Comparison of ENCODE assay signal across 6 cellular contexts in the genomic region with DNA sequence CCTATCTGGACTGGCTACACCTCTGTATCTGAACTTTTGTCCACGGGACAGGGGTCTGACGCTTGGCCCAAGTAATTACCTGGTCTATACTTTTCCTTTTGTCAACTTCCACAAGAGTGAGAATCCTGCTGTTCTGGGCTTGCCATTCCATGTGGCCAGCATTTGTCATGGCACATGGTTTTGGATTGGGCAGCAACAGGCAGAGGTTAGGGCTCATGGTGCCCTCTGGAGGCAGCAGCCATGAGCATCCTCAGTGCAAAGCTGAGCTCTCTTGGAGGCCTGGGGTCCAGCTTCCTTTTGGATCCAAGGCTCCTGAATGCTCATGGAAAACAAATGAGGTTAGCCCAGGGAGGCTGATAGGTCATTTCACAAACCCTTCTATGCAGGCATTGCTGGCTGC. TPM values are rescaled to one million over a fixed set of nuclear protein-coding genes. Genes with fewer than 3 reads are reported as not detected.
A peak's percentile ranks its signal among the peaks of the same experiment; 100 is the strongest.
DNase-seq lines count a peak whose midpoint lies in the region; ATAC-seq, FAIRE-seq and TF ChIP-seq lines count a peak whose summit lies in the region.

No MANE protein-coding gene starts in this region.

- H3K27ac ChIP-seq in AG04450 (ENCODE audit: low read depth, low read length) (no peak overlapping the region), H1 (ENCODE audit: low read depth, low read length) (no peak overlapping the region)

- WGBS in H1 (ENCODE audit: extremely low coverage in 1 of 2, insufficient coverage in 1 of 2, insufficient read length in 1 of 2, insufficient replicate concordance in 2 of 2, low coverage in 1 of 2, low lambda C conversion rate in 2 of 2, missing lambda C conversion rate in 1 of 2), 2 experiments, result 94% methylated on average over 2 of the region's 2 CpGs; no CpG with 5 or more reads in 1 of the 2 experiments

- peaks cover 21 to 40% of the 10 kb centered on the region in 2 experiments for H4K20me1 ChIP-seq in H1 (replicated peaks in 1 of 2; ENCODE audit: control insufficient read depth in 1 of 2, insufficient read depth in 2 of 2, low read length in 2 of 2)

- peaks cover 0 to 4% (median 0%) of the 10 kb centered on the region in 4 experiments; a peak in 2 of 7 replicates for H3K4me1 ChIP-seq in H1 (replicated peaks in 1 of 4; ENCODE audit: control insufficient read depth in 3 of 4, insufficient read depth in 4 of 4, low read length in 3 of 4)

- peaks cover 14 to 54% (median 26%) of the 10 kb centered on the region in 4 experiments for H3K36me3 ChIP-seq in H1 (ENCODE audit: control insufficient read depth in 2 of 4, insufficient read depth in 4 of 4, low read length in 3 of 4)

- H2BK15ac ChIP-seq in H1 (ENCODE audit: low read length), result no peak overlapping the region

- H2AK5ac ChIP-seq in H1 (ENCODE audit: low read depth, low read length), result no peak overlapping the region

- H3K23ac ChIP-seq in H1 (ENCODE audit: insufficient read length), result no peak overlapping the region

- H3K79me1 ChIP-seq in H1 (ENCODE audit: low read depth, low read length), result peaks cover 33% of the 10 kb centered on the region

- peak; percentile 80 to 82 for TF ChIP-seq RAD21 in H1 (IDR thresholded peaks at IDR 0.05 in 1 of 2, conservative IDR thresholded peaks at IDR 0.05 in 1 of 2; ENCODE audit: low read depth in 2 of 2, low read length in 2 of 2)

- H3K18ac ChIP-seq in H1 (ENCODE audit: extremely low read depth, low read length), result no peak overlapping the region

- H3K4me3 ChIP-seq in AG04450 (ENCODE audit: low read depth, low read length) (no peak overlapping the region), H1 (ENCODE audit: extremely low read depth in 1 of 4, insufficient read depth in 2 of 4, low read depth in 3 of 4, low read length in 4 of 4) (no peak overlapping the region)

- H3K27me3 ChIP-seq in AG04450 (ENCODE audit: control insufficient read depth, insufficient read depth, low read length) (no peaks in the 10 kb centered on the region), H1 (replicated peaks in 1 of 4; ENCODE audit: control insufficient read depth in 3 of 4, extremely low read depth in 1 of 4, insufficient read depth in 3 of 4, low read length in 3 of 4) (no peaks in the 10 kb centered on the region)

- H3K14ac ChIP-seq in H1 (ENCODE audit: insufficient read length), result no peak overlapping the region

- no peak overlapping the region for H4K91ac ChIP-seq in H1 (replicated peaks; ENCODE audit: insufficient read length, low read length)

- no peak overlapping the region for H2BK5ac ChIP-seq in H1 (ENCODE audit: low read depth, low read length)

- TF ChIP-seq POLR2A in H1 (IDR thresholded peaks at IDR 0.05; ENCODE audit: control extremely low read depth in 1 of 2, low read depth in 2 of 2, low read length in 2 of 2), result no peak

- TF ChIP-seq CTCF in AG04450 (IDR thresholded peaks at IDR 0.05; ENCODE audit: low read depth, low read length) (peak; percentile 44), H1 (IDR thresholded peaks at IDR 0.05; ENCODE audit: control extremely low read depth in 1 of 3, insufficient read depth in 1 of 3, low read depth in 1 of 3, low read length in 3 of 3) (peak; percentile 76 to 83 (median 79))

- H3K4ac ChIP-seq in H1 (replicated peaks; ENCODE audit: insufficient read length, low read depth, low read length), result no peak overlapping the region

- H2BK20ac ChIP-seq in H1 (ENCODE audit: low read length), result no peak overlapping the region

- peaks cover 8 to 38% of the 10 kb centered on the region in 2 experiments for H3K79me2 ChIP-seq in H1 (ENCODE audit: control insufficient read depth in 1 of 2, insufficient read depth in 2 of 2, low read length in 2 of 2)

- DNase-seq in AG04450 (ENCODE audit: low read depth, low spot score) (no peak), HTR-8/SVneo (ENCODE audit: insufficient read length, low spot score) (peak; percentile 53), H1 (ENCODE audit: low read depth in 1 of 2, low spot score in 2 of 2) (no peak), NCI-H2196 (lab: John Stamatoyannopoulos, UW; ENCODE audit: unreplicated experiment) (no peak)

- CTCF ChIA-PET in AG04450 (lab: Charles Lee) (interaction anchor here (0.6 to 1.0 kb wide), 3 partner anchors 14 to 193 kb away, joined by 3 to 5 read pairs (median 3); no protein-coding TSS in a partner anchor), H1 (lab: Charles Lee; ENCODE audit: partially characterized antibody) (interaction anchor here (0.8 to 12.2 kb wide), 17 partner anchors 11 to 192 kb away, joined by 3 to 123 read pairs (median 6); partner anchors contain the start of genes CENPT and NUTF2)

- no peak overlapping the region for H2AFZ ChIP-seq in H1 (ENCODE audit: low read length)

- H3K9me3 ChIP-seq in AG04450 (ENCODE audit: control insufficient read depth, insufficient read depth, low read length) (no peaks in the 10 kb centered on the region), H1 (ENCODE audit: insufficient read depth in 2 of 2, low read depth in 1 of 2, low read length in 1 of 2) (no peaks in the 10 kb centered on the region)

- no peak for FAIRE-seq in HTR-8/SVneo (lab: Jason Lieb, UNC)
- FAIRE-seq in H1 (lab: Jason Lieb, UNC), result no peak

- no peaks in the 10 kb centered on the region for H3K23me2 ChIP-seq in H1 (ENCODE audit: low read depth, low read length)

- no peak overlapping the region for H2BK120ac ChIP-seq in H1 (replicated peaks; ENCODE audit: low read depth, low read length)

- H3K56ac ChIP-seq in H1 (replicated peaks; ENCODE audit: insufficient read length, low read depth, low read length), result no peak overlapping the region

- POLR2A ChIA-PET in AG04450 (lab: Yijun Ruan, JAX), result interaction anchor here (0.6 to 1.0 kb wide), 2 partner anchors 21 to 49 kb away, joined by 4 to 6 read pairs; no protein-coding TSS in a partner anchor
- POLR2A ChIA-PET in H1 (lab: Charles Lee; ENCODE audit: partially characterized antibody), result interaction anchor here (0.6 to 7.0 kb wide), 2 partner anchors 17 to 49 kb away, joined by 3 to 100 read pairs; partner anchors contain the start of genes CENPT and NUTF2

- no peak overlapping the region for H3K9ac ChIP-seq in H1 (replicated peaks in 1 of 4; ENCODE audit: extremely low read depth in 1 of 4, low read depth in 3 of 4, low read length in 3 of 4)

- no peak for TF ChIP-seq EP300 in H1 (IDR thresholded peaks at IDR 0.05; ENCODE audit: borderline replicate concordance in 1 of 2, low read depth in 2 of 2, low read length in 2 of 2)

- ATAC-seq in GM18867 (IDR thresholded peaks at IDR 0.05; ENCODE audit: unreplicated experiment) (no peak), HG02759 (IDR thresholded peaks at IDR 0.05; ENCODE audit: unreplicated experiment) (no peak)

- H4K5ac ChIP-seq in H1 (ENCODE audit: insufficient read length, low read depth, low read length), result no peak overlapping the region

- no peak overlapping the region for H4K8ac ChIP-seq in H1 (ENCODE audit: extremely low read depth, insufficient read depth, low read length)

- no peak overlapping the region for H2BK12ac ChIP-seq in H1 (ENCODE audit: low read depth, low read length)

- no peak overlapping the region for H3K4me2 ChIP-seq in H1 (ENCODE audit: insufficient read depth in 1 of 2, low read depth in 2 of 2, low read length in 2 of 2)

RNA-seq across cellular contexts. Expression of gene EDC4, which starts 7.5 kb away (rescaled TPM):
- polyA plus RNA-seq in AG04450 (2011; rRNA removed) (18.7 and 31.6 TPM in 2 replicates), H1 (2011; rRNA removed) (58.5 and 84.4 TPM in 2 replicates)
- polyA minus RNA-seq in AG04450 (2011; rRNA and poly(A)+ RNA removed), result 68.6 and 108 TPM in 2 replicates
- 72.7 and 73.4 TPM in 2 replicates for total RNA-seq in H1 (2021; fragmentation: NEBNext Ultra II Directional; extraction: Animal tissue kit (Norgen Biotek cat#: 25700))
- 57.7 TPM for polyA plus RNA-seq in H1 (2011; cell fraction: cytosol; rRNA removed)
- polyA plus RNA-seq in H1 (2011; cell fraction: nucleus; rRNA removed), result 359 TPM
- 59.7 to 78.8 TPM (median 67.7 TPM) in 4 replicates for polyA plus RNA-seq in H1 (2012, experiment 1 of 2)
- 44.4 TPM for polyA plus RNA-seq in H1 (2012, experiment 2 of 2)
- 37.5 TPM for polyA plus RNA-seq in H1 (2013, experiment 1 of 2)
- polyA plus RNA-seq in H1 (2013, experiment 2 of 2), result 37.5 TPM
- polyA minus RNA-seq in H1 (2011; rRNA and poly(A)+ RNA removed), result 67.8 and 99.2 TPM in 2 replicates
- 60.8 TPM for polyA minus RNA-seq in H1 (2011; cell fraction: cytosol; rRNA and poly(A)+ RNA removed)
- polyA minus RNA-seq in H1 (2011; cell fraction: nucleus; rRNA and poly(A)+ RNA removed), result 60.0 TPM

RNA-seq across cellular contexts. Expression of gene CENPT, which starts 17.8 kb away (rescaled TPM):
- 17.9 and 21.7 TPM in 2 replicates for polyA plus RNA-seq in AG04450 (2011; rRNA removed)
- polyA minus RNA-seq in AG04450 (2011; rRNA and poly(A)+ RNA removed), result 21.1 and 27.6 TPM in 2 replicates
- 42.2 and 42.4 TPM in 2 replicates for total RNA-seq in H1 (2021; fragmentation: NEBNext Ultra II Directional; extraction: Animal tissue kit (Norgen Biotek cat#: 25700))
- 53.4 and 82.7 TPM in 2 replicates for polyA plus RNA-seq in H1 (2011; rRNA removed)
- polyA plus RNA-seq in H1 (2011; cell fraction: cytosol; rRNA removed), result 82.3 TPM
- 415 TPM for polyA plus RNA-seq in H1 (2011; cell fraction: nucleus; rRNA removed)
- polyA plus RNA-seq in H1 (2012, experiment 1 of 2), result 38.1 to 58.6 TPM (median 58.5 TPM) in 4 replicates
- polyA plus RNA-seq in H1 (2012, experiment 2 of 2), result 39.5 TPM
- polyA plus RNA-seq in H1 (2013, experiment 1 of 2), result 41.5 TPM
- 34.8 TPM for polyA plus RNA-seq in H1 (2013, experiment 2 of 2)
- 22.9 and 26.2 TPM in 2 replicates for polyA minus RNA-seq in H1 (2011; rRNA and poly(A)+ RNA removed)
- polyA minus RNA-seq in H1 (2011; cell fraction: cytosol; rRNA and poly(A)+ RNA removed), result 18.9 TPM
- 50.5 TPM for polyA minus RNA-seq in H1 (2011; cell fraction: nucleus; rRNA and poly(A)+ RNA removed)

RNA-seq across cellular contexts. Expression of gene NUTF2, which starts 18.6 kb away (rescaled TPM):
- polyA plus RNA-seq in AG04450 (2011; rRNA removed) (151 and 190 TPM in 2 replicates), H1 (2011; rRNA removed) (377 and 382 TPM in 2 replicates)
- 368 and 417 TPM in 2 replicates for polyA minus RNA-seq in AG04450 (2011; rRNA and poly(A)+ RNA removed)
- total RNA-seq in H1 (2021; fragmentation: NEBNext Ultra II Directional; extraction: Animal tissue kit (Norgen Biotek cat#: 25700)), result 219 and 229 TPM in 2 replicates
- polyA plus RNA-seq in H1 (2011; cell fraction: cytosol; rRNA removed), result 322 TPM
- polyA plus RNA-seq in H1 (2011; cell fraction: nucleus; rRNA removed), result 256 TPM
- 285 to 353 TPM (median 329 TPM) in 4 replicates for polyA plus RNA-seq in H1 (2012, experiment 1 of 2)
- polyA plus RNA-seq in H1 (2012, experiment 2 of 2), result 190 TPM
- 335 TPM for polyA plus RNA-seq in H1 (2013, experiment 1 of 2)
- polyA plus RNA-seq in H1 (2013, experiment 2 of 2), result 317 TPM
- 306 and 380 TPM in 2 replicates for polyA minus RNA-seq in H1 (2011; rRNA and poly(A)+ RNA removed)
- polyA minus RNA-seq in H1 (2011; cell fraction: cytosol; rRNA and poly(A)+ RNA removed), result 201 TPM
- 150 TPM for polyA minus RNA-seq in H1 (2011; cell fraction: nucleus; rRNA and poly(A)+ RNA removed)

RNA-seq across cellular contexts. Expression of gene NRN1L, which starts 19.4 kb away (rescaled TPM):
- polyA plus RNA-seq in AG04450 (2011; rRNA removed) (0.21 TPM in 1 of 2 replicates, not detected in the other), H1 (2011; rRNA removed) (35.2 and 49.3 TPM in 2 replicates)
- not detected in 2 replicates for polyA minus RNA-seq in AG04450 (2011; rRNA and poly(A)+ RNA removed)
- 4.1 and 4.9 TPM in 2 replicates for total RNA-seq in H1 (2021; fragmentation: NEBNext Ultra II Directional; extraction: Animal tissue kit (Norgen Biotek cat#: 25700))
- 17.6 TPM for polyA plus RNA-seq in H1 (2011; cell fraction: cytosol; rRNA removed)
- 14.2 TPM for polyA plus RNA-seq in H1 (2011; cell fraction: nucleus; rRNA removed)
- polyA plus RNA-seq in H1 (2012, experiment 1 of 2), result 3.5 to 5.9 TPM (median 4.8 TPM) in 4 replicates
- polyA plus RNA-seq in H1 (2012, experiment 2 of 2), result 11.2 TPM
- 10.1 TPM for polyA plus RNA-seq in H1 (2013, experiment 1 of 2)
- polyA plus RNA-seq in H1 (2013, experiment 2 of 2), result 11.0 TPM
- polyA minus RNA-seq in H1 (2011; rRNA and poly(A)+ RNA removed), result 0.93 and 1.3 TPM in 2 replicates
- 5.9 TPM for polyA minus RNA-seq in H1 (2011; cell fraction: cytosol; rRNA and poly(A)+ RNA removed)
- polyA minus RNA-seq in H1 (2011; cell fraction: nucleus; rRNA and poly(A)+ RNA removed), result 2.7 TPM

RNA-seq across cellular contexts. Expression of gene THAP11, which starts 23.2 kb away (rescaled TPM):
- polyA plus RNA-seq in AG04450 (2011; rRNA removed) (22.3 and 22.8 TPM in 2 replicates), H1 (2011; rRNA removed) (50.8 and 61.7 TPM in 2 replicates)
- 14.4 and 16.2 TPM in 2 replicates for polyA minus RNA-seq in AG04450 (2011; rRNA and poly(A)+ RNA removed)
- total RNA-seq in H1 (2021; fragmentation: NEBNext Ultra II Directional; extraction: Animal tissue kit (Norgen Biotek cat#: 25700)), result 54.8 and 56.4 TPM in 2 replicates
- 65.6 TPM for polyA plus RNA-seq in H1 (2011; cell fraction: cytosol; rRNA removed)
- 43.6 TPM for polyA plus RNA-seq in H1 (2011; cell fraction: nucleus; rRNA removed)
- 39.6 to 44.1 TPM (median 43.1 TPM) in 4 replicates for polyA plus RNA-seq in H1 (2012, experiment 1 of 2)
- 43.8 TPM for polyA plus RNA-seq in H1 (2012, experiment 2 of 2)
- 28.0 TPM for polyA plus RNA-seq in H1 (2013, experiment 1 of 2)
- 28.8 TPM for polyA plus RNA-seq in H1 (2013, experiment 2 of 2)
- polyA minus RNA-seq in H1 (2011; rRNA and poly(A)+ RNA removed), result 28.1 and 32.3 TPM in 2 replicates
- polyA minus RNA-seq in H1 (2011; cell fraction: cytosol; rRNA and poly(A)+ RNA removed), result 32.9 TPM
- polyA minus RNA-seq in H1 (2011; cell fraction: nucleus; rRNA and poly(A)+ RNA removed), result 19.9 TPM
